26 cellular contexts compared by ENCODE assay signal in genomic region chr1:26882696-26883095, GRCh38. TPM values are rescaled to one million over a fixed set of nuclear protein-coding genes. Genes with fewer than 3 reads are reported as not detected.
A peak's percentile ranks its signal among the peaks of the same experiment; 100 is the strongest.
DNase-seq lines count a peak whose midpoint lies in the region; ATAC-seq, FAIRE-seq and TF ChIP-seq lines count a peak whose summit lies in the region.
"Had no signal": no experiment of that assay in that cellular context is flagged by ENCODE, and none has a peak within 500 bp of the region (broad histone marks: within the 10 kb centered on the region; RNA-seq: fewer than 3 reads in every experiment).

No MANE protein-coding gene starts in this region.

- H4K20me1 ChIP-seq in GM12878 (ENCODE audit: control insufficient read depth, insufficient read depth) = no peaks in the 10 kb centered on the region

- no peak for TF ChIP-seq CTCF in GM12878 (IDR thresholded peaks at IDR 0.05 in 2 of 3, conservative IDR thresholded peaks at IDR 0.05 in 1 of 3; ENCODE audit: control insufficient read depth in 2 of 3, extremely low read depth in 1 of 3, insufficient read depth in 1 of 3, low read depth in 3 of 3, low read length in 3 of 3)

- in situ Hi-C loops in GM12878 (cut with MboI) = no loop called here

- RAD21 ChIA-PET in GM12878 (lab: Charles Lee; ENCODE audit: unreplicated experiment) = interaction anchor here (1.4 kb wide), 1 partner anchor 92 kb away, joined by 7 read pairs; no protein-coding TSS in a partner anchor

- no peaks in the 10 kb centered on the region for H3K9me3 ChIP-seq in GM12878 (replicated peaks; ENCODE audit: control insufficient read depth, insufficient read depth, low read length)
- H3K9me3 ChIP-seq: BLaER1 treated with 17β-estradiol and CSF1 and Interleukin-3, amounts not matched to agents 10 nM and 100 nM; MG63; Peyer's patch had no signal

- H3K4me3 Mint-ChIP-seq in activated naive CD8-positive, alpha-beta T cell treated with anti-CD3 and anti-CD28 coated beads, Interleukin-2, amount 10 ng/mL, durations not matched to agents 7 days and 5 days = no peak overlapping the region
- no peak overlapping the region for H3K4me3 Mint-ChIP-seq in activated naive CD8-positive, alpha-beta T cell treated with anti-CD3 and anti-CD28 coated beads, Interleukin-2, amount 50 U/mL, for 24 hours
- H3K4me3 Mint-ChIP-seq: CD4-positive, alpha-beta T cell had no signal

- H3K4me1 Mint-ChIP-seq in activated naive CD8-positive, alpha-beta T cell treated with anti-CD3 and anti-CD28 coated beads, Interleukin-2, amount 10 ng/mL, durations not matched to agents 7 days and 5 days = peaks cover 5% of the 10 kb centered on the region
- peaks cover 7% of the 10 kb centered on the region for H3K4me1 Mint-ChIP-seq in activated naive CD8-positive, alpha-beta T cell treated with anti-CD3 and anti-CD28 coated beads, Interleukin-2, amount 50 U/mL, for 24 hours

- SMC1A ChIA-PET in GM12878 (lab: Charles Lee; ENCODE audit: uncharacterized antibody, unreplicated experiment) = interaction anchor here (0.9 to 2.7 kb wide), 3 partner anchors 17 to 281 kb away, joined by 4 to 10 read pairs (median 4); no protein-coding TSS in a partner anchor

- no peak for ATAC-seq in activated naive CD8-positive, alpha-beta T cell treated with anti-CD3 and anti-CD28 coated beads, Interleukin-2, amount 10 ng/mL, durations not matched to agents 7 days and 5 days (ENCODE audit: low read depth)
- no peak for ATAC-seq in activated naive CD8-positive, alpha-beta T cell treated with anti-CD3 and anti-CD28 coated beads, Interleukin-2, amount 50 U/mL, for 24 hours
- ATAC-seq in GM12878 = no peak
- ATAC-seq: SK-N-SH treated with all-trans-retinoic acid at 6 μM for 48 hours had no signal

- TF ChIP-seq RAD21 in GM12878 (IDR thresholded peaks at IDR 0.05; ENCODE audit: insufficient read depth, low read depth, low read length) = no peak

- no peak overlapping the region for H3K9ac ChIP-seq in GM12878 (ENCODE audit: control insufficient read depth, insufficient read depth, low read length)
- H3K9ac ChIP-seq: BLaER1 treated with 17β-estradiol and CSF1 and Interleukin-3, amounts not matched to agents 10 nM and 100 nM; GM23248 had no signal

- no peak for DNase-seq in activated naive CD8-positive, alpha-beta T cell treated with anti-CD3 and anti-CD28 coated beads, Interleukin-2, amount 10 ng/mL, durations not matched to agents 7 days and 5 days
- DNase-seq in activated naive CD8-positive, alpha-beta T cell treated with anti-CD3 and anti-CD28 coated beads, Interleukin-2, amount 50 U/mL, for 24 hours = no peak
- DNase-seq in GM12878 (ENCODE audit: low read depth, low spot score) (no peak), posterior vena cava (ENCODE audit: low spot score) (peak; percentile 18), NCI-H146 (lab: John Stamatoyannopoulos, UW) (no peak), cerebellum (ENCODE audit: low spot score) (no peak), SK-N-DZ (ENCODE audit: low spot score) (no peak)
- DNase-seq: AML-193; CD4-positive, alpha-beta T cell; COR-L47; GM23248; H7; KG1; MG63; NCI-H1694; NCI-H2029 treated with DMSO at 0.1 percent for 48 hours; NCI-H446 treated with DMSO at 0.1 percent for 48 hours; NCI-H526; Peyer's patch; SIG-M5 had no signal

- POLR2A ChIA-PET in activated naive CD8-positive, alpha-beta T cell treated with anti-CD3 and anti-CD28 coated beads, Interleukin-2, amount 10 ng/mL, durations not matched to agents 7 days and 5 days (lab: Charles Lee) = interaction anchor here (2.5 kb wide), 1 partner anchor 17 kb away, joined by 9 read pairs; no protein-coding TSS in a partner anchor
- POLR2A ChIA-PET in GM12878 (lab: Charles Lee) = interaction anchor here (0.5 to 0.6 kb wide), 2 partner anchors 173 to 1282 kb away, joined by 3 to 6 read pairs; no protein-coding TSS in a partner anchor

- no peak overlapping the region for H2AFZ ChIP-seq in GM12878 (ENCODE audit: control insufficient read depth, low read depth, low read length)
- H2AFZ ChIP-seq: GM23248 had no signal

- no peaks in the 10 kb centered on the region for H3K4me1 ChIP-seq in GM12878 (ENCODE audit: control insufficient read depth, insufficient read depth, low read length)
- H3K4me1 ChIP-seq: BLaER1 treated with 17β-estradiol and CSF1 and Interleukin-3, amounts not matched to agents 10 nM and 100 nM had no signal

- WGBS in GM12878 (ENCODE audit: insufficient coverage, insufficient replicate concordance, low lambda C conversion rate, missing lambda C conversion rate) = 91% methylated on average over 1 of the region's 1 CpG

- H3K27me3 Mint-ChIP-seq in activated naive CD8-positive, alpha-beta T cell treated with anti-CD3 and anti-CD28 coated beads, Interleukin-2, amount 10 ng/mL, durations not matched to agents 7 days and 5 days = no peaks in the 10 kb centered on the region
- no peaks in the 10 kb centered on the region for H3K27me3 Mint-ChIP-seq in activated naive CD8-positive, alpha-beta T cell treated with anti-CD3 and anti-CD28 coated beads, Interleukin-2, amount 50 U/mL, for 24 hours
- H3K27me3 Mint-ChIP-seq: CD4-positive, alpha-beta T cell had no signal

- peaks cover 17 to 35% of the 10 kb centered on the region in 2 experiments for H3K36me3 ChIP-seq in GM12878 (ENCODE audit: control insufficient read depth in 2 of 2, insufficient read depth in 2 of 2, low read length in 1 of 2)

- no peaks in the 10 kb centered on the region for H3K9me3 Mint-ChIP-seq in activated naive CD8-positive, alpha-beta T cell treated with anti-CD3 and anti-CD28 coated beads, Interleukin-2, amount 10 ng/mL, durations not matched to agents 7 days and 5 days
- H3K9me3 Mint-ChIP-seq in activated naive CD8-positive, alpha-beta T cell treated with anti-CD3 and anti-CD28 coated beads, Interleukin-2, amount 50 U/mL, for 24 hours = no peaks in the 10 kb centered on the region
- H3K9me3 Mint-ChIP-seq: CD4-positive, alpha-beta T cell had no signal

- peak overlapping the region; percentile 6 for H3K27ac Mint-ChIP-seq in activated naive CD8-positive, alpha-beta T cell treated with anti-CD3 and anti-CD28 coated beads, Interleukin-2, amount 10 ng/mL, durations not matched to agents 7 days and 5 days
- H3K27ac Mint-ChIP-seq in activated naive CD8-positive, alpha-beta T cell treated with anti-CD3 and anti-CD28 coated beads, Interleukin-2, amount 50 U/mL, for 24 hours = no peak overlapping the region
- H3K27ac Mint-ChIP-seq: CD4-positive, alpha-beta T cell had no signal

- intact Hi-C loops in GM12878 (cut with micrococcal nuclease; ENCODE audit: unreplicated experiment) = no loop called here
- intact Hi-C loops in posterior vena cava (cut with DNase I) = loop anchor here in 1 of 2 donors (10.0 kb wide), 1 partner anchor 278 kb away; no protein-coding TSS in a partner anchor

- H3K27ac ChIP-seq in GM12878 (ENCODE audit: control insufficient read depth, insufficient read depth) = no peak overlapping the region
- H3K27ac ChIP-seq: BLaER1 treated with 17β-estradiol and CSF1 and Interleukin-3, amounts not matched to agents 10 nM and 100 nM; GM23248; Peyer's patch had no signal

- TF ChIP-seq POLR2A in GM12878 (IDR thresholded peaks at IDR 0.05; ENCODE audit: low read depth, low read length) = no peak

- TSS peak; percentile 38 for BruUV-seq in GM12878 (replicated peaks; lab: Mats Ljungman, UMichigan)

- FAIRE-seq in GM12878 (lab: Jason Lieb, UNC) = no peak
- FAIRE-seq: A204.1, G401.6, HTR-8/SVneo had no signal

- H3K36me3 Mint-ChIP-seq in activated naive CD8-positive, alpha-beta T cell treated with anti-CD3 and anti-CD28 coated beads, Interleukin-2, amount 10 ng/mL, durations not matched to agents 7 days and 5 days = peaks cover 25% of the 10 kb centered on the region
- H3K36me3 Mint-ChIP-seq in activated naive CD8-positive, alpha-beta T cell treated with anti-CD3 and anti-CD28 coated beads, Interleukin-2, amount 50 U/mL, for 24 hours (ENCODE audit: low read depth) = peaks cover 50% of the 10 kb centered on the region

- H3K79me2 ChIP-seq in GM12878 (ENCODE audit: control insufficient read depth, insufficient read depth, low read length) = peaks cover 2% of the 10 kb centered on the region; the same call in 1 of the 2 replicates

- no peaks in the 10 kb centered on the region for H3K27me3 ChIP-seq in GM12878 (replicated peaks in 1 of 2; ENCODE audit: control insufficient read depth in 2 of 2, insufficient read depth in 2 of 2, low read length in 1 of 2)
- H3K27me3 ChIP-seq: BLaER1 treated with 17β-estradiol and CSF1 and Interleukin-3, amounts not matched to agents 10 nM and 100 nM; MG63; Peyer's patch had no signal

- no peak overlapping the region for H3K4me3 ChIP-seq in GM12878
- H3K4me3 ChIP-seq: BLaER1 treated with 17β-estradiol and CSF1 and Interleukin-3, amounts not matched to agents 10 nM and 100 nM; GM23248; MG63; Peyer's patch had no signal

- TF ChIP-seq EP300 in GM12878 (IDR thresholded peaks at IDR 0.05; ENCODE audit: borderline replicate concordance in 1 of 2, control insufficient read depth in 1 of 2, low read depth in 2 of 2, low read length in 2 of 2) = no peak

- CTCF ChIA-PET in GM12878 (lab: Yijun Ruan, JAX) = interaction anchor here (1.0 to 3.3 kb wide), 4 partner anchors 24 to 284 kb away, joined by 3 to 27 read pairs (median 8); no protein-coding TSS in a partner anchor

- no peak overlapping the region for H3K4me2 ChIP-seq in GM12878 (ENCODE audit: control insufficient read depth, insufficient read depth)
- H3K4me2 ChIP-seq: BLaER1 treated with 17β-estradiol and CSF1 and Interleukin-3, amounts not matched to agents 10 nM and 100 nM had no signal

RNA-seq across cellular contexts. Expression of gene GPN2, which starts 7.4 kb away (rescaled TPM):
- 10 to 100 TPM; 30.1 to 31.2 TPM for total RNA-seq in activated naive CD8-positive, alpha-beta T cell treated with anti-CD3 and anti-CD28 coated beads, Interleukin-2, amount 10 ng/mL, durations not matched to agents 7 days and 5 days
- 24.6 and 26.1 TPM in 2 replicates for total RNA-seq in GM12878 (2013; cell fraction: nucleolus; rRNA removed)
- total RNA-seq in GM12878 (2014; rRNA removed) (17.6 and 20.6 TPM in 2 replicates), GM12878 (2014; rRNA removed; fragmentation: Illumina TruSeq; extraction: Trizol) (12.2 and 15.8 TPM in 2 replicates), GM12878 (2021) (41.1 and 47.8 TPM in 2 replicates), posterior vena cava (10 to 100 TPM; 17.7 to 19.4 TPM), cerebellum (14.4 TPM)
- 13.2 TPM for polyA plus RNA-seq in GM12878 (2011; ENCODE audit: low read depth)
- polyA plus RNA-seq in GM12878 (2011; rRNA removed) (28.3 and 61.4 TPM in 2 replicates), GM12878 (2014; fragmentation: Illumina TruSeq; extraction: Trizol) (15.3 and 17.7 TPM in 2 replicates), GM12878 (2014; fragmentation: Nextera tagmentation; extraction: Ambion mirVana) (10 to 100 TPM in 1 of 2 experiments, 1 to 10 TPM in 1; 8.3 to 17.4 TPM), GM12878 (2014; rRNA removed) (28.9 and 32.7 TPM in 2 replicates), GM12878 (2016; fragmentation: Nextera tagmentation; extraction: Ambion mirVana) (10 to 100 TPM; 51.1 to 59.7 TPM)
- 36.2 and 80.1 TPM in 2 replicates for polyA plus RNA-seq in GM12878 (2011; cell fraction: cytosol; rRNA removed)
- 46.9 and 50.6 TPM in 2 replicates for polyA plus RNA-seq in GM12878 (2011; cell fraction: nucleus; rRNA removed)
- 17.1 and 27.9 TPM in 2 replicates for polyA plus RNA-seq in GM12878 (2012)
- polyA minus RNA-seq in GM12878 (2011; rRNA and poly(A)+ RNA removed) = 57.9 and 58.4 TPM in 2 replicates
- 22.7 and 26.0 TPM in 2 replicates for polyA minus RNA-seq in GM12878 (2011; cell fraction: cytosol; rRNA and poly(A)+ RNA removed)
- 16.3 and 21.7 TPM in 2 replicates for polyA minus RNA-seq in GM12878 (2011; cell fraction: nucleus; rRNA and poly(A)+ RNA removed)
- polyA plus RNA-seq in SK-N-DZ (2014; cell fraction: cytosol; rRNA removed) = 8.6 and 11.6 TPM in 2 replicates
- 7.6 and 8.3 TPM in 2 replicates for polyA plus RNA-seq in SK-N-DZ (2014; cell fraction: nucleus; rRNA removed)

RNA-seq across cellular contexts. Expression of gene GPATCH3, which starts 17.6 kb away (rescaled TPM):
- 10 to 100 TPM; 17.3 to 19.6 TPM for total RNA-seq in activated naive CD8-positive, alpha-beta T cell treated with anti-CD3 and anti-CD28 coated beads, Interleukin-2, amount 10 ng/mL, durations not matched to agents 7 days and 5 days
- total RNA-seq in GM12878 (2013; cell fraction: nucleolus; rRNA removed) = 5.0 and 6.4 TPM in 2 replicates
- total RNA-seq in GM12878 (2014; rRNA removed) (9.2 and 10.1 TPM in 2 replicates), GM12878 (2014; rRNA removed; fragmentation: Illumina TruSeq; extraction: Trizol) (5.8 and 7.5 TPM in 2 replicates), GM12878 (2021) (11.5 and 13.4 TPM in 2 replicates), posterior vena cava (1 to 10 TPM; 7.1 to 9.2 TPM), cerebellum (7.1 TPM)
- polyA plus RNA-seq in GM12878 (2011; ENCODE audit: low read depth) = 3.8 TPM
- polyA plus RNA-seq in GM12878 (2011; rRNA removed) (2.5 and 4.5 TPM in 2 replicates), GM12878 (2014; fragmentation: Illumina TruSeq; extraction: Trizol) (4.8 and 7.8 TPM in 2 replicates), GM12878 (2014; fragmentation: Nextera tagmentation; extraction: Ambion mirVana) (1 to 10 TPM in 1 of 2 experiments, under 1 TPM in 1; 0.56 to 2.9 TPM), GM12878 (2014; rRNA removed) (9.6 and 11.8 TPM in 2 replicates), GM12878 (2016; fragmentation: Nextera tagmentation; extraction: Ambion mirVana) (10 to 100 TPM; 11.2 to 12.9 TPM)
- 4.8 and 5.7 TPM in 2 replicates for polyA plus RNA-seq in GM12878 (2011; cell fraction: cytosol; rRNA removed)
- 6.6 and 11.2 TPM in 2 replicates for polyA plus RNA-seq in GM12878 (2011; cell fraction: nucleus; rRNA removed)
- polyA plus RNA-seq in GM12878 (2012) = 6.0 and 9.2 TPM in 2 replicates
- 2.6 and 6.1 TPM in 2 replicates for polyA minus RNA-seq in GM12878 (2011; rRNA and poly(A)+ RNA removed)
- 3.1 and 4.3 TPM in 2 replicates for polyA minus RNA-seq in GM12878 (2011; cell fraction: cytosol; rRNA and poly(A)+ RNA removed)
- polyA minus RNA-seq in GM12878 (2011; cell fraction: nucleus; rRNA and poly(A)+ RNA removed) = 3.7 and 7.3 TPM in 2 replicates
- 4.3 and 5.4 TPM in 2 replicates for polyA plus RNA-seq in SK-N-DZ (2014; cell fraction: cytosol; rRNA removed)
- 5.7 and 7.7 TPM in 2 replicates for polyA plus RNA-seq in SK-N-DZ (2014; cell fraction: nucleus; rRNA removed)

RNA-seq across cellular contexts. Expression of gene SFN, which starts 19.7 kb away (rescaled TPM):
- total RNA-seq in activated naive CD8-positive, alpha-beta T cell treated with anti-CD3 and anti-CD28 coated beads, Interleukin-2, amount 10 ng/mL, durations not matched to agents 7 days and 5 days = 1 to 10 TPM; 1.4 to 1.8 TPM
- total RNA-seq in GM12878 (2013; cell fraction: nucleolus; rRNA removed) = 0.64 and 1.1 TPM in 2 replicates
- total RNA-seq in GM12878 (2014; rRNA removed) (2.0 and 2.7 TPM in 2 replicates), GM12878 (2014; rRNA removed; fragmentation: Illumina TruSeq; extraction: Trizol) (1.7 and 2.1 TPM in 2 replicates), GM12878 (2021) (2.9 and 4.1 TPM in 2 replicates), posterior vena cava (1 to 10 TPM; 1.2 to 6.7 TPM), cerebellum (not detected)
- 0.71 TPM for polyA plus RNA-seq in GM12878 (2011; ENCODE audit: low read depth)
- polyA plus RNA-seq in GM12878 (2011; rRNA removed) (0.06 and 0.19 TPM in 2 replicates), GM12878 (2014; fragmentation: Illumina TruSeq; extraction: Trizol) (0.14 and 1.2 TPM in 2 replicates), GM12878 (2014; fragmentation: Nextera tagmentation; extraction: Ambion mirVana) (under 1 TPM; 0.27 to 0.33 TPM), GM12878 (2014; rRNA removed) (2.7 and 3.2 TPM in 2 replicates), GM12878 (2016; fragmentation: Nextera tagmentation; extraction: Ambion mirVana) (under 1 TPM; 0.63 to 0.82 TPM)
- 0.10 and 0.13 TPM in 2 replicates for polyA plus RNA-seq in GM12878 (2011; cell fraction: cytosol; rRNA removed)
- 0.24 and 0.48 TPM in 2 replicates for polyA plus RNA-seq in GM12878 (2011; cell fraction: nucleus; rRNA removed)
- polyA plus RNA-seq in GM12878 (2012) = 3.6 and 3.8 TPM in 2 replicates
- 0.26 TPM in 1 of 2 replicates, not detected in the other for polyA minus RNA-seq in GM12878 (2011; rRNA and poly(A)+ RNA removed)
- 3.7 and 4.8 TPM in 2 replicates for polyA minus RNA-seq in GM12878 (2011; cell fraction: cytosol; rRNA and poly(A)+ RNA removed)
- 0.85 and 1.3 TPM in 2 replicates for polyA minus RNA-seq in GM12878 (2011; cell fraction: nucleus; rRNA and poly(A)+ RNA removed)
- polyA plus RNA-seq in SK-N-DZ (2014; cell fraction: cytosol; rRNA removed) = 0.81 TPM in 1 of 2 replicates, not detected in the other
- 0.12 TPM in 1 of 2 replicates, not detected in the other for polyA plus RNA-seq in SK-N-DZ (2014; cell fraction: nucleus; rRNA removed)
- total RNA-seq: GM23248 had no signal
- polyA plus RNA-seq: GM23248 had no signal

RNA-seq across cellular contexts. Expression of gene NR0B2, which starts 31.1 kb away (rescaled TPM):
- total RNA-seq in activated naive CD8-positive, alpha-beta T cell treated with anti-CD3 and anti-CD28 coated beads, Interleukin-2, amount 10 ng/mL, durations not matched to agents 7 days and 5 days = not detected
- not detected in 2 replicates for total RNA-seq in GM12878 (2013; cell fraction: nucleolus; rRNA removed)
- total RNA-seq in GM12878 (2014; rRNA removed) (not detected in 2 replicates), GM12878 (2014; rRNA removed; fragmentation: Illumina TruSeq; extraction: Trizol) (not detected in 2 replicates), GM12878 (2021) (not detected in 2 replicates), posterior vena cava (not detected), cerebellum (not detected)
- not detected for polyA plus RNA-seq in GM12878 (2011; ENCODE audit: low read depth)
- polyA plus RNA-seq in GM12878 (2011; rRNA removed) (not detected in 2 replicates), GM12878 (2014; fragmentation: Illumina TruSeq; extraction: Trizol) (not detected in 2 replicates), GM12878 (2014; fragmentation: Nextera tagmentation; extraction: Ambion mirVana) (not detected), GM12878 (2014; rRNA removed) (not detected in 2 replicates), GM12878 (2016; fragmentation: Nextera tagmentation; extraction: Ambion mirVana) (not detected)
- polyA plus RNA-seq in GM12878 (2011; cell fraction: cytosol; rRNA removed) = not detected in 2 replicates
- 0.19 TPM in 1 of 2 replicates, not detected in the other for polyA plus RNA-seq in GM12878 (2011; cell fraction: nucleus; rRNA removed)
- polyA plus RNA-seq in GM12878 (2012) = not detected in 2 replicates
- not detected in 2 replicates for polyA minus RNA-seq in GM12878 (2011; rRNA and poly(A)+ RNA removed)
- not detected in 2 replicates for polyA minus RNA-seq in GM12878 (2011; cell fraction: cytosol; rRNA and poly(A)+ RNA removed)
- not detected in 2 replicates for polyA minus RNA-seq in GM12878 (2011; cell fraction: nucleus; rRNA and poly(A)+ RNA removed)
- 0.21 TPM in 1 of 2 replicates, not detected in the other for polyA plus RNA-seq in SK-N-DZ (2014; cell fraction: cytosol; rRNA removed)
- not detected in 2 replicates for polyA plus RNA-seq in SK-N-DZ (2014; cell fraction: nucleus; rRNA removed)
- total RNA-seq: CD4-positive, alpha-beta T cell; GM23248; H7 had no signal
- polyA plus RNA-seq: AG04450, GM23248 had no signal

RNA-seq across cellular contexts. Expression of gene NUDC, which starts 38.8 kb away (rescaled TPM):
- total RNA-seq in activated naive CD8-positive, alpha-beta T cell treated with anti-CD3 and anti-CD28 coated beads, Interleukin-2, amount 10 ng/mL, durations not matched to agents 7 days and 5 days = 10 to 100 TPM; 59.0 to 59.1 TPM
- total RNA-seq in GM12878 (2013; cell fraction: nucleolus; rRNA removed) = 12.9 and 13.5 TPM in 2 replicates
- total RNA-seq in GM12878 (2014; rRNA removed) (71.4 and 76.0 TPM in 2 replicates), GM12878 (2014; rRNA removed; fragmentation: Illumina TruSeq; extraction: Trizol) (50.3 and 58.7 TPM in 2 replicates), GM12878 (2021) (75.4 and 77.6 TPM in 2 replicates), posterior vena cava (10 to 100 TPM; 43.0 to 48.4 TPM), cerebellum (10.6 TPM)
- 31.8 TPM for polyA plus RNA-seq in GM12878 (2011; ENCODE audit: low read depth)
- polyA plus RNA-seq in GM12878 (2011; rRNA removed) (15.8 and 34.9 TPM in 2 replicates), GM12878 (2014; fragmentation: Illumina TruSeq; extraction: Trizol) (39.3 and 76.3 TPM in 2 replicates), GM12878 (2014; fragmentation: Nextera tagmentation; extraction: Ambion mirVana) (10 to 100 TPM in 1 of 2 experiments, 1 to 10 TPM in 1; 5.5 to 15.1 TPM), GM12878 (2014; rRNA removed) (51.8 and 58.8 TPM in 2 replicates), GM12878 (2016; fragmentation: Nextera tagmentation; extraction: Ambion mirVana) (100 to 1,000 TPM; 208 to 227 TPM)
- 32.2 and 32.5 TPM in 2 replicates for polyA plus RNA-seq in GM12878 (2011; cell fraction: cytosol; rRNA removed)
- polyA plus RNA-seq in GM12878 (2011; cell fraction: nucleus; rRNA removed) = 23.3 and 33.8 TPM in 2 replicates
- polyA plus RNA-seq in GM12878 (2012) = 52.6 and 59.8 TPM in 2 replicates
- polyA minus RNA-seq in GM12878 (2011; rRNA and poly(A)+ RNA removed) = 17.4 TPM in 2 replicates
- polyA minus RNA-seq in GM12878 (2011; cell fraction: cytosol; rRNA and poly(A)+ RNA removed) = 22.2 and 24.5 TPM in 2 replicates
- polyA minus RNA-seq in GM12878 (2011; cell fraction: nucleus; rRNA and poly(A)+ RNA removed) = 6.3 and 18.1 TPM in 2 replicates
- 18.7 and 34.0 TPM in 2 replicates for polyA plus RNA-seq in SK-N-DZ (2014; cell fraction: cytosol; rRNA removed)
- 21.9 and 28.1 TPM in 2 replicates for polyA plus RNA-seq in SK-N-DZ (2014; cell fraction: nucleus; rRNA removed)
